In genomic region chr12:32647275-32647674, GRCh38 we compare ENCODE assay signal across 25 cellular contexts.
"Had no signal": no experiment of that assay in that cellular context is flagged by ENCODE, and none has a peak within 500 bp of the region (broad histone marks: within the 10 kb centered on the region; RNA-seq: fewer than 3 reads in every experiment).

No MANE protein-coding gene starts in this region.

- H3K27ac Mint-ChIP-seq: activated CD4-positive, alpha-beta memory T cell treated with anti-CD3 and anti-CD28 coated beads, Interleukin-2, amount 10 ng/mL, durations not matched to agents 7 days and 5 days; activated CD4-positive, alpha-beta T cell treated with anti-CD3 and anti-CD28 coated beads, Interleukin-2, amount 10 ng/mL, durations not matched to agents 24 days and 14 days; activated naive CD4-positive, alpha-beta T cell treated with anti-CD3 and anti-CD28 coated beads for 36 hours; activated naive CD8-positive, alpha-beta T cell treated with anti-CD3 and anti-CD28 coated beads, Interleukin-2, amount 10 ng/mL, durations not matched to agents 7 days and 5 days; activated T-cell treated with anti-CD3 and anti-CD28 coated beads, Interleukin-2, amount 50 U/mL, for 72 hours; dendritic cell treated with granulocyte-macrophage colony-stimulating factor and Interleukin-4, amounts not matched to agents 40 ng/mL and 50 ng/mL, for 4 days; immature natural killer cell; natural killer cell; stimulated activated naive B cell treated with anti-CD40 and anti-IgM and Interleukin-4, amounts not matched to agents 10 μg/mL and 1 μg/mL and 100 μg/mL, for 72 hours had no signal

- DNase-seq: activated CD4-positive, alpha-beta memory T cell treated with anti-CD3 and anti-CD28 coated beads, Interleukin-2, amount 10 ng/mL, durations not matched to agents 7 days and 5 days; activated CD4-positive, alpha-beta T cell treated with anti-CD3 and anti-CD28 coated beads, Interleukin-2, amount 10 ng/mL, durations not matched to agents 24 days and 14 days; activated effector memory CD4-positive, alpha-beta T cell treated with Interleukin-2 at 50 U/mL for 16 hours; activated naive CD4-positive, alpha-beta T cell treated with anti-CD3 and anti-CD28 coated beads for 36 hours; activated naive CD8-positive, alpha-beta T cell treated with anti-CD3 and anti-CD28 coated beads, Interleukin-2, amount 10 ng/mL, durations not matched to agents 7 days and 5 days; activated T-cell treated with anti-CD3 and anti-CD28 coated beads, Interleukin-2, amount 50 U/mL, for 72 hours; effector CD4-positive, alpha-beta T cell; erythroblast; foreskin melanocyte; immature natural killer cell; kidney glomerular epithelial cell; left ventricle myocardium superior; mammary epithelial cell; midbrain; natural killer cell; ovary; psoas muscle; stimulated activated naive B cell treated with anti-CD40 and anti-IgM and Interleukin-4, amounts not matched to agents 10 μg/mL and 1 μg/mL and 100 μg/mL, for 72 hours; transverse colon; uterus had no signal

- H3K9me3 Mint-ChIP-seq: activated CD4-positive, alpha-beta memory T cell treated with anti-CD3 and anti-CD28 coated beads, Interleukin-2, amount 10 ng/mL, durations not matched to agents 7 days and 5 days; activated CD4-positive, alpha-beta T cell treated with anti-CD3 and anti-CD28 coated beads, Interleukin-2, amount 10 ng/mL, durations not matched to agents 24 days and 14 days; activated naive CD4-positive, alpha-beta T cell treated with anti-CD3 and anti-CD28 coated beads for 36 hours; activated naive CD8-positive, alpha-beta T cell treated with anti-CD3 and anti-CD28 coated beads, Interleukin-2, amount 10 ng/mL, durations not matched to agents 7 days and 5 days; activated T-cell treated with anti-CD3 and anti-CD28 coated beads, Interleukin-2, amount 50 U/mL, for 72 hours; dendritic cell treated with granulocyte-macrophage colony-stimulating factor and Interleukin-4, amounts not matched to agents 40 ng/mL and 50 ng/mL, for 4 days; immature natural killer cell; natural killer cell; stimulated activated naive B cell treated with anti-CD40 and anti-IgM and Interleukin-4, amounts not matched to agents 10 μg/mL and 1 μg/mL and 100 μg/mL, for 72 hours had no signal

- H3K27ac ChIP-seq: cardiac muscle cell, ovary, psoas muscle, right atrium auricular region, skin epidermis, transverse colon, uterus had no signal

- H3K27me3 Mint-ChIP-seq: activated CD4-positive, alpha-beta memory T cell treated with anti-CD3 and anti-CD28 coated beads, Interleukin-2, amount 10 ng/mL, durations not matched to agents 7 days and 5 days; activated CD4-positive, alpha-beta T cell treated with anti-CD3 and anti-CD28 coated beads, Interleukin-2, amount 10 ng/mL, durations not matched to agents 24 days and 14 days; activated naive CD8-positive, alpha-beta T cell treated with anti-CD3 and anti-CD28 coated beads, Interleukin-2, amount 10 ng/mL, durations not matched to agents 7 days and 5 days; dendritic cell treated with granulocyte-macrophage colony-stimulating factor and Interleukin-4, amounts not matched to agents 40 ng/mL and 50 ng/mL, for 4 days; stimulated activated naive B cell treated with anti-CD40 and anti-IgM and Interleukin-4, amounts not matched to agents 10 μg/mL and 1 μg/mL and 100 μg/mL, for 72 hours had no signal

- H3K4me1 ChIP-seq: psoas muscle, transverse colon, uterus had no signal

- H3K4me3 ChIP-seq: cardiac muscle cell, ovary, psoas muscle, right atrium auricular region, skin epidermis, transverse colon, uterus had no signal

- H3K4me3 Mint-ChIP-seq: activated CD4-positive, alpha-beta memory T cell treated with anti-CD3 and anti-CD28 coated beads, Interleukin-2, amount 10 ng/mL, durations not matched to agents 7 days and 5 days; activated CD4-positive, alpha-beta T cell treated with anti-CD3 and anti-CD28 coated beads, Interleukin-2, amount 10 ng/mL, durations not matched to agents 24 days and 14 days; activated naive CD4-positive, alpha-beta T cell treated with anti-CD3 and anti-CD28 coated beads for 36 hours; activated naive CD8-positive, alpha-beta T cell treated with anti-CD3 and anti-CD28 coated beads, Interleukin-2, amount 10 ng/mL, durations not matched to agents 7 days and 5 days; activated T-cell treated with anti-CD3 and anti-CD28 coated beads, Interleukin-2, amount 50 U/mL, for 72 hours; dendritic cell treated with granulocyte-macrophage colony-stimulating factor and Interleukin-4, amounts not matched to agents 40 ng/mL and 50 ng/mL, for 4 days; immature natural killer cell; natural killer cell; stimulated activated naive B cell treated with anti-CD40 and anti-IgM and Interleukin-4, amounts not matched to agents 10 μg/mL and 1 μg/mL and 100 μg/mL, for 72 hours had no signal

- H3K36me3 ChIP-seq: cardiac muscle cell, ovary, uterus had no signal

- H3K9me3 ChIP-seq: ovary, psoas muscle, right atrium auricular region, transverse colon, uterus had no signal

- H3K4me1 Mint-ChIP-seq: activated CD4-positive, alpha-beta memory T cell treated with anti-CD3 and anti-CD28 coated beads, Interleukin-2, amount 10 ng/mL, durations not matched to agents 7 days and 5 days; activated CD4-positive, alpha-beta T cell treated with anti-CD3 and anti-CD28 coated beads, Interleukin-2, amount 10 ng/mL, durations not matched to agents 24 days and 14 days; immature natural killer cell; natural killer cell; stimulated activated naive B cell treated with anti-CD40 and anti-IgM and Interleukin-4, amounts not matched to agents 10 μg/mL and 1 μg/mL and 100 μg/mL, for 72 hours had no signal

- H3K36me3 Mint-ChIP-seq: activated naive CD8-positive, alpha-beta T cell treated with anti-CD3 and anti-CD28 coated beads, Interleukin-2, amount 10 ng/mL, durations not matched to agents 7 days and 5 days; immature natural killer cell; natural killer cell; stimulated activated naive B cell treated with anti-CD40 and anti-IgM and Interleukin-4, amounts not matched to agents 10 μg/mL and 1 μg/mL and 100 μg/mL, for 72 hours had no signal

- ATAC-seq: activated CD4-positive, CD25-positive, alpha-beta regulatory T cell treated with anti-CD3 and anti-CD28 coated beads, Interleukin-2, amount 50 U/mL, for 24 hours; activated T-cell treated with anti-CD3 and anti-CD28 coated beads, Interleukin-2, amount 50 U/mL, for 72 hours; left ventricle myocardium superior; natural killer cell; stimulated activated naive B cell treated with anti-CD40 and anti-IgM and Interleukin-4, amounts not matched to agents 10 μg/mL and 1 μg/mL and 100 μg/mL, for 72 hours had no signal

- H3K27me3 ChIP-seq: cardiac muscle cell, ovary, right atrium auricular region, transverse colon, uterus had no signal
